Comparison of ENCODE assay signal across 8 cellular contexts in genomic region chr6:111565316-111566221, GRCh38. TPM values are rescaled to one million over a fixed set of nuclear protein-coding genes. Genes with fewer than 3 reads are reported as not detected.
DNase-seq lines count a peak whose midpoint lies in the region; ATAC-seq and TF ChIP-seq lines count a peak whose summit lies in the region.

No MANE protein-coding gene starts in this region.

- TF ChIP-seq CTCF in WTC11 (IDR thresholded peaks at IDR 0.05) (peak; percentile 41; the same call in 1 of the 2 replicates), transverse colon (IDR thresholded peaks at IDR 0.05) (peak; percentile 28 to 57 (median 31))

- H3K27ac ChIP-seq in transverse colon, result peak overlapping the region; percentile 58 to 70 (median 62)

- POLR2A ChIA-PET in WTC11 (lab: Charles Lee), result interaction anchor here (0.6 to 1.2 kb wide), 3 partner anchors 10 to 83 kb away, joined by 3 to 5 read pairs (median 3); partner anchors contain the start of gene REV3L

- peaks cover 0 to 14% (median 5%) of the 10 kb centered on the region in 4 donors for H3K36me3 ChIP-seq in transverse colon

- intact Hi-C loops in transverse colon (cut with DNase I; ENCODE audit: low total_unique reads) (loop anchor here (10.0 kb wide), 1 partner anchor 81 kb away; the partner anchor contains the start of gene REV3L), posterior vena cava (cut with DNase I) (loop anchor here (5.0 to 10.0 kb wide), 2 partner anchors 37 to 81 kb away; partner anchors contain the start of gene REV3L (in 2 of the 2))

- CTCF ChIA-PET in WTC11 (lab: Charles Lee), result interaction anchor here (0.6 to 2.9 kb wide), 16 partner anchors 12 to 306 kb away, joined by 3 to 17 read pairs (median 4); partner anchors contain the start of gene REV3L

- no peaks in the 10 kb centered on the region for H3K9me3 Mint-ChIP-seq in WTC11

- H3K4me1 Mint-ChIP-seq in WTC11, result peaks cover 9% of the 10 kb centered on the region

- no peak overlapping the region for H3K4me3 ChIP-seq in transverse colon

- peak overlapping the region; percentile 85 for H3K27ac Mint-ChIP-seq in WTC11

- TF ChIP-seq EP300 in transverse colon (IDR thresholded peaks at IDR 0.05; ENCODE audit: low read depth), result no peak

- no peaks in the 10 kb centered on the region for H3K9me3 ChIP-seq in transverse colon

- in situ Hi-C loops in KBM-7 (cut with MboI; ENCODE audit: low pct_unique_long_range_greater_than_20kb, low sequenced_read_pairs) (no loop called here), transverse colon (cut with MboI; ENCODE audit: low pct_ligation_motif_present in 1 of 4, low pct_unique_long_range_greater_than_20kb in 1 of 4, low sequenced_read_pairs in 3 of 4) (no loop called here)

- WGBS in transverse colon (ENCODE audit: low coverage in 1 of 2), 2 donors, result 53 to 77% methylated on average over 4 to 12 of the region's 12 CpGs

- H3K4me1 ChIP-seq in transverse colon, result peaks cover 0 to 49% (median 15%) of the 10 kb centered on the region in 4 donors

- TF ChIP-seq POLR2A in transverse colon (IDR thresholded peaks at IDR 0.05), result no peak

- no peaks in the 10 kb centered on the region for H3K27me3 ChIP-seq in transverse colon

- peaks cover 49% of the 10 kb centered on the region for H3K36me3 Mint-ChIP-seq in WTC11

- no peaks in the 10 kb centered on the region for H3K27me3 Mint-ChIP-seq in WTC11 (ENCODE audit: low read depth)

- DNase-seq in DMS79 treated with DMSO at 0.1 percent for 48 hours (lab: John Stamatoyannopoulos, UW), result peak; percentile 97
- peak; percentile 50 for DNase-seq in KBM-7
- DNase-seq in WTC11 (ENCODE audit: low spot score), result peak; percentile 51
- peak; percentile 74 for DNase-seq in islet precursor cell
- no peak for DNase-seq in transverse colon
- DNase-seq in A172 (ENCODE audit: low spot score), result no peak
- no peak for DNase-seq in posterior vena cava (ENCODE audit: low spot score)

- peak; percentile 57 for ATAC-seq in GM19463 (IDR thresholded peaks at IDR 0.05; ENCODE audit: unreplicated experiment)
- ATAC-seq in WTC11, result peak; percentile 91

- no peak overlapping the region for H3K4me3 Mint-ChIP-seq in WTC11

TF ChIP-seq in WTC11, 78 proteins besides CTCF, POLR2A, EP300 and RAD21:
- TF ChIP-seq, protein P1, sequence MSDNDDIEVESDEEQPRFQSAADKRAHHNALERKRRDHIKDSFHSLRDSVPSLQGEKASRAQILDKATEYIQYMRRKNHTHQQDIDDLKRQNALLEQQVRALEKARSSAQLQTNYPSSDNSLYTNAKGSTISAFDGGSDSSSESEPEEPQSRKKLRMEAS (CRISPR knock-in tag; IDR thresholded peaks at IDR 0.05), result peak; percentile 57; the same call in 1 of the 2 replicates
- TF ChIP-seq ELF4 (CRISPR knock-in tag; IDR thresholded peaks at IDR 0.05; ENCODE audit: low read depth) (no peak), GABPB1 (CRISPR knock-in tag; IDR thresholded peaks at IDR 0.05) (peak; percentile 97)

RNA-seq across cellular contexts. Expression of gene TRAF3IP2, which starts 40.1 kb away (rescaled TPM):
- total RNA-seq in WTC11 (2021) (25.8 to 32.3 TPM (median 30.7 TPM) in 3 replicates), transverse colon (10 to 100 TPM; 33.0 to 57.8 (median 54.5) TPM), posterior vena cava (10 to 100 TPM; 21.1 to 44.9 TPM)
- total RNA-seq in A172 (2014; rRNA removed; shearing (Covaris generic)), result 10.4 and 12.2 TPM in 2 replicates

Comparison
In these comparisons a context has a peak if more than half of its experiments do, and no peak if none do; other contexts are left out.
1. DNase-seq: peak in DMS79 treated with DMSO at 0.1 percent for 48 hours (single experiment), KBM-7 (single experiment), WTC11 (single experiment) and islet precursor cell (single experiment); none in transverse colon (single experiment), A172 (single experiment) and posterior vena cava (single experiment).